In genomic region chr6:27297857-27298730, GRCh38 we compare ENCODE assay signal across 9 cellular contexts. TPM values are rescaled to one million over a fixed set of nuclear protein-coding genes. Genes with fewer than 3 reads are reported as not detected.
DNase-seq lines count a peak whose midpoint lies in the region; ATAC-seq and TF ChIP-seq lines count a peak whose summit lies in the region.
"Had no signal": no experiment of that assay in that cellular context is flagged by ENCODE, and none has a peak within 500 bp of the region (broad histone marks: within the 10 kb centered on the region; RNA-seq: fewer than 3 reads in every experiment).

No MANE protein-coding gene starts in this region.

- H3K9me3 Mint-ChIP-seq in activated CD8-positive, alpha-beta T cell treated with anti-CD3 and anti-CD28 coated beads for 36 hours, result peaks cover 17% of the 10 kb centered on the region

- peaks cover 73% of the 10 kb centered on the region for H3K27me3 Mint-ChIP-seq in activated CD8-positive, alpha-beta T cell treated with anti-CD3 and anti-CD28 coated beads for 36 hours

- H3K4me1 Mint-ChIP-seq in activated CD8-positive, alpha-beta T cell treated with anti-CD3 and anti-CD28 coated beads for 36 hours (ENCODE audit: low read depth), result peaks cover 11% of the 10 kb centered on the region

- no peak for ATAC-seq in activated CD8-positive, alpha-beta T cell treated with anti-CD3 and anti-CD28 coated beads for 36 hours
- no peak for ATAC-seq in GM19455 (IDR thresholded peaks at IDR 0.05; ENCODE audit: unreplicated experiment)
- ATAC-seq: lower lobe of right lung had no signal

- POLR2A ChIA-PET in activated CD8-positive, alpha-beta T cell treated with anti-CD3 and anti-CD28 coated beads for 36 hours (lab: Charles Lee), result interaction anchor here (1.1 kb wide), 1 partner anchor 9 kb away, joined by 3 read pairs; no protein-coding TSS in a partner anchor

- H3K4me3 Mint-ChIP-seq in activated CD8-positive, alpha-beta T cell treated with anti-CD3 and anti-CD28 coated beads for 36 hours, result peak overlapping the region; percentile 8

- CTCF ChIA-PET in activated CD8-positive, alpha-beta T cell treated with anti-CD3 and anti-CD28 coated beads for 36 hours (lab: Charles Lee), result interaction anchor here (1.0 kb wide), 1 partner anchor 14 kb away, joined by 3 read pairs; the partner anchor contains the start of gene POM121L2

- no peak for TF ChIP-seq CTCF in activated CD8-positive, alpha-beta T cell treated with anti-CD3 and anti-CD28 coated beads for 36 hours (IDR thresholded peaks at IDR 0.05)

- intact Hi-C loops in activated CD8-positive, alpha-beta T cell treated with anti-CD3 and anti-CD28 coated beads for 36 hours (cut with micrococcal nuclease), result loop anchor here (10.0 kb wide), 1 partner anchor 377 kb away; no protein-coding TSS in a partner anchor

- peaks cover 6% of the 10 kb centered on the region for H3K36me3 Mint-ChIP-seq in activated CD8-positive, alpha-beta T cell treated with anti-CD3 and anti-CD28 coated beads for 36 hours (ENCODE audit: low read depth)

- no peak overlapping the region for H3K27ac Mint-ChIP-seq in activated CD8-positive, alpha-beta T cell treated with anti-CD3 and anti-CD28 coated beads for 36 hours

- DNase-seq in DMS114 treated with DMSO at 0.1 percent for 48 hours (lab: John Stamatoyannopoulos, UW; ENCODE audit: unreplicated experiment) (peak; percentile 68), HT1080 (ENCODE audit: low read depth) (peak; percentile 76), iris pigment epithelial cell (ENCODE audit: low read depth) (peak; percentile 63), NCI-H2196 treated with DMSO at 0.1 percent for 48 hours (lab: John Stamatoyannopoulos, UW; ENCODE audit: unreplicated experiment) (no peak), NCI-H128 (lab: John Stamatoyannopoulos, UW; ENCODE audit: unreplicated experiment) (no peak), SKM-1 (lab: John Stamatoyannopoulos, UW; ENCODE audit: unreplicated experiment) (no peak)
- peak; percentile 53 for DNase-seq in activated CD8-positive, alpha-beta T cell treated with anti-CD3 and anti-CD28 coated beads for 36 hours
- DNase-seq: lower lobe of right lung had no signal

RNA-seq across cellular contexts. Expression of gene POM121L2, which starts 14.0 kb away (rescaled TPM):
- total RNA-seq in HT1080 (2014; rRNA removed; shearing (Covaris generic)), result not detected in 2 replicates
- not detected in 2 replicates for polyA plus RNA-seq in HT1080 (2015; cell fraction: cytosol; rRNA removed)
- polyA plus RNA-seq in HT1080 (2015; cell fraction: nucleus; rRNA removed), result not detected in 2 replicates
- not detected for total RNA-seq in activated CD8-positive, alpha-beta T cell treated with anti-CD3 and anti-CD28 coated beads for 36 hours
- total RNA-seq: lower lobe of right lung had no signal

RNA-seq across cellular contexts. Expression of gene PRSS16, which starts 50.6 kb away (rescaled TPM):
- not detected in 2 replicates for total RNA-seq in HT1080 (2014; rRNA removed; shearing (Covaris generic))
- 0.03 TPM in 1 of 2 replicates, not detected in the other for polyA plus RNA-seq in HT1080 (2015; cell fraction: cytosol; rRNA removed)
- not detected in 2 replicates for polyA plus RNA-seq in HT1080 (2015; cell fraction: nucleus; rRNA removed)
- 1 to 10 TPM in 1 of 2 experiments, under 1 TPM in 1; 0.65 to 1.9 TPM for total RNA-seq in activated CD8-positive, alpha-beta T cell treated with anti-CD3 and anti-CD28 coated beads for 36 hours

Comparison
In these comparisons a context has a peak if more than half of its experiments do, and no peak if none do; other contexts are left out.
1. DNase-seq: peak in DMS114 treated with DMSO at 0.1 percent for 48 hours (single experiment), HT1080 (single experiment), activated CD8-positive, alpha-beta T cell treated with anti-CD3 and anti-CD28 coated beads for 36 hours (single experiment) and iris pigment epithelial cell (single experiment); none in NCI-H2196 treated with DMSO at 0.1 percent for 48 hours (single experiment), NCI-H128 (single experiment) and SKM-1 (single experiment).